Comparison of ENCODE assay signal across 1 cellular context in genomic region chr12:107352347-107353081, GRCh38.
TF ChIP-seq lines count a peak whose summit lies in the region.

No MANE protein-coding gene starts in this region.

TF ChIP-seq in HepG2, 621 proteins besides CTCF, POLR2A, EP300 and RAD21 (continued from another document and continues in another):
- TF ChIP-seq ETV6 (CRISPR knock-in tag; conservative IDR thresholded peaks at IDR 0.05) (peak; percentile 85; the same call in 1 of the 2 replicates), ZNF20 (CRISPR knock-in tag; IDR thresholded peaks at IDR 0.05) (no peak), SNAPC5 (CRISPR knock-in tag; IDR thresholded peaks at IDR 0.05; ENCODE audit: borderline replicate concordance) (no peak), ZNF75D (CRISPR knock-in tag; IDR thresholded peaks at IDR 0.05; ENCODE audit: borderline replicate concordance) (no peak), ZNF292 (CRISPR knock-in tag; IDR thresholded peaks at IDR 0.05; ENCODE audit: borderline replicate concordance, low read depth) (peak; percentile 71; the same call in 1 of the 2 replicates), STAG1 (CRISPR knock-in tag; IDR thresholded peaks at IDR 0.05) (no peak), NCOR1 (IDR thresholded peaks at IDR 0.05; ENCODE audit: borderline replicate concordance, low read length) (peak; percentile 63; the same call in 1 of the 2 replicates), RFX3 (CRISPR knock-in tag; IDR thresholded peaks at IDR 0.05) (no peak), SMAD3 (CRISPR knock-in tag; IDR thresholded peaks at IDR 0.05) (peak; percentile 64; the same call in 1 of the 2 replicates), PREB (CRISPR knock-in tag; IDR thresholded peaks at IDR 0.05) (no peak), ZFP91 (CRISPR knock-in tag; IDR thresholded peaks at IDR 0.05; ENCODE audit: borderline replicate concordance) (peak; percentile 49; the same call in 1 of the 2 replicates), USF2 (IDR thresholded peaks at IDR 0.05; ENCODE audit: low read depth, low read length) (no peak), USF2 (CRISPR knock-in tag; IDR thresholded peaks at IDR 0.05; ENCODE audit: borderline replicate concordance) (no peak), ZIK1 (CRISPR knock-in tag; IDR thresholded peaks at IDR 0.05; ENCODE audit: borderline replicate concordance, low read depth) (no peak), ZZZ3 (CRISPR knock-in tag; IDR thresholded peaks at IDR 0.05; ENCODE audit: borderline replicate concordance) (no peak), ESRRA (CRISPR knock-in tag; IDR thresholded peaks at IDR 0.05; ENCODE audit: low read depth) (0 out of 2 replicates have a peak, but pooled peaks have one; percentile 26), ZHX1 (CRISPR knock-in tag; IDR thresholded peaks at IDR 0.05; ENCODE audit: low read depth) (no peak), CREBL2 (CRISPR knock-in tag; IDR thresholded peaks at IDR 0.05; ENCODE audit: borderline replicate concordance) (no peak), ZNF160 (CRISPR knock-in tag; IDR thresholded peaks at IDR 0.05) (no peak)
- TF ChIP-seq, protein P1, sequence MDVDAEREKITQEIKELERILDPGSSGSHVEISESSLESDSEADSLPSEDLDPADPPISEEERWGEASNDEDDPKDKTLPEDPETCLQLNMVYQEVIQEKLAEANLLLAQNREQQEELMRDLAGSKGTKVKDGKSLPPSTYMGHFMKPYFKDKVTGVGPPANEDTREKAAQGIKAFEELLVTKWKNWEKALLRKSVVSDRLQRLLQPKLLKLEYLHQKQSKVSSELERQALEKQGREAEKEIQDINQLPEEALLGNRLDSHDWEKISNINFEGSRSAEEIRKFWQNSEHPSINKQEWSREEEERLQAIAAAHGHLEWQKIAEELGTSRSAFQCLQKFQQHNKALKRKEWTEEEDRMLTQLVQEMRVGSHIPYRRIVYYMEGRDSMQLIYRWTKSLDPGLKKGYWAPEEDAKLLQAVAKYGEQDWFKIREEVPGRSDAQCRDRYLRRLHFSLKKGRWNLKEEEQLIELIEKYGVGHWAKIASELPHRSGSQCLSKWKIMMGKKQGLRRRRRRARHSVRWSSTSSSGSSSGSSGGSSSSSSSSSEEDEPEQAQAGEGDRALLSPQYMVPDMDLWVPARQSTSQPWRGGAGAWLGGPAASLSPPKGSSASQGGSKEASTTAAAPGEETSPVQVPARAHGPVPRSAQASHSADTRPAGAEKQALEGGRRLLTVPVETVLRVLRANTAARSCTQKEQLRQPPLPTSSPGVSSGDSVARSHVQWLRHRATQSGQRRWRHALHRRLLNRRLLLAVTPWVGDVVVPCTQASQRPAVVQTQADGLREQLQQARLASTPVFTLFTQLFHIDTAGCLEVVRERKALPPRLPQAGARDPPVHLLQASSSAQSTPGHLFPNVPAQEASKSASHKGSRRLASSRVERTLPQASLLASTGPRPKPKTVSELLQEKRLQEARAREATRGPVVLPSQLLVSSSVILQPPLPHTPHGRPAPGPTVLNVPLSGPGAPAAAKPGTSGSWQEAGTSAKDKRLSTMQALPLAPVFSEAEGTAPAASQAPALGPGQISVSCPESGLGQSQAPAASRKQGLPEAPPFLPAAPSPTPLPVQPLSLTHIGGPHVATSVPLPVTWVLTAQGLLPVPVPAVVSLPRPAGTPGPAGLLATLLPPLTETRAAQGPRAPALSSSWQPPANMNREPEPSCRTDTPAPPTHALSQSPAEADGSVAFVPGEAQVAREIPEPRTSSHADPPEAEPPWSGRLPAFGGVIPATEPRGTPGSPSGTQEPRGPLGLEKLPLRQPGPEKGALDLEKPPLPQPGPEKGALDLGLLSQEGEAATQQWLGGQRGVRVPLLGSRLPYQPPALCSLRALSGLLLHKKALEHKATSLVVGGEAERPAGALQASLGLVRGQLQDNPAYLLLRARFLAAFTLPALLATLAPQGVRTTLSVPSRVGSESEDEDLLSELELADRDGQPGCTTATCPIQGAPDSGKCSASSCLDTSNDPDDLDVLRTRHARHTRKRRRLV (CRISPR knock-in tag; IDR thresholded peaks at IDR 0.05) = no peak
- TF ChIP-seq, protein P2, sequence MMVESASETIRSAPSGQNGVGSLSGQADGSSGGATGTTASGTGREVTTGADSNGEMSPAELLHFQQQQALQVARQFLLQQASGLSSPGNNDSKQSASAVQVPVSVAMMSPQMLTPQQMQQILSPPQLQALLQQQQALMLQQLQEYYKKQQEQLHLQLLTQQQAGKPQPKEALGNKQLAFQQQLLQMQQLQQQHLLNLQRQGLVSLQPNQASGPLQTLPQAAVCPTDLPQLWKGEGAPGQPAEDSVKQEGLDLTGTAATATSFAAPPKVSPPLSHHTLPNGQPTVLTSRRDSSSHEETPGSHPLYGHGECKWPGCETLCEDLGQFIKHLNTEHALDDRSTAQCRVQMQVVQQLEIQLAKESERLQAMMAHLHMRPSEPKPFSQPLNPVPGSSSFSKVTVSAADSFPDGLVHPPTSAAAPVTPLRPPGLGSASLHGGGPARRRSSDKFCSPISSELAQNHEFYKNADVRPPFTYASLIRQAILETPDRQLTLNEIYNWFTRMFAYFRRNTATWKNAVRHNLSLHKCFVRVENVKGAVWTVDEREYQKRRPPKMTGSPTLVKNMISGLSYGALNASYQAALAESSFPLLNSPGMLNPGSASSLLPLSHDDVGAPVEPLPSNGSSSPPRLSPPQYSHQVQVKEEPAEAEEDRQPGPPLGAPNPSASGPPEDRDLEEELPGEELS (CRISPR knock-in tag; IDR thresholded peaks at IDR 0.05) = peak; percentile 98
- TF ChIP-seq, protein P3, sequence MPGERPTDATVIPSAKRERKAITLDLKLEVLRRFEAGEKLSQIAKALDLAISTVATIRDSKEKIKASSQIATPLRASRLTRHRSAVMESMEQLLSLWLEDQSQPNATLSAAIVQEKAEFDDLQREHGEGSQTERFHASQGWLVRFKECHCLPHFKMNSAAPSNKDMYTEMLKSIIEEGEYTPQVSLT (CRISPR knock-in tag; IDR thresholded peaks at IDR 0.05; ENCODE audit: borderline replicate concordance, low read depth) = no peak
- TF ChIP-seq, protein P4, sequence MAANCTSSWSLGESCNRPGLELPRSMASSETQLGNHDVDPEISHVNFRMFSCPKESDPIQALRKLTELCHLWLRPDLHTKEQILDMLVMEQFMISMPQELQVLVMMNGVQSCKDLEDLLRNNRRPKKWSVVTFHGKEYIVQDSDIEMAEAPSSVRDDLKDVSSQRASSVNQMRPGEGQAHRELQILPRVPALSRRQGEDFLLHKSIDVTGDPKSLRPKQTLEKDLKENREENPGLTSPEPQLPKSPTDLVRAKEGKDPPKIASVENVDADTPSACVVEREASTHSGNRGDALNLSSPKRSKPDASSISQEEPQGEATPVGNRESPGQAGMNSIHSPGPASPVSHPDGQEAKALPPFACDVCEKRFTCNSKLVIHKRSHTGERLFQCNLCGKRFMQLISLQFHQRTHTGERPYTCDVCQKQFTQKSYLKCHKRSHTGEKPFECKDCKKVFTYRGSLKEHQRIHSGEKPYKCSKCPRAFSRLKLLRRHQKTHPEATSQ (CRISPR knock-in tag; IDR thresholded peaks at IDR 0.05; ENCODE audit: borderline replicate concordance) = no peak
- TF ChIP-seq, protein P5, sequence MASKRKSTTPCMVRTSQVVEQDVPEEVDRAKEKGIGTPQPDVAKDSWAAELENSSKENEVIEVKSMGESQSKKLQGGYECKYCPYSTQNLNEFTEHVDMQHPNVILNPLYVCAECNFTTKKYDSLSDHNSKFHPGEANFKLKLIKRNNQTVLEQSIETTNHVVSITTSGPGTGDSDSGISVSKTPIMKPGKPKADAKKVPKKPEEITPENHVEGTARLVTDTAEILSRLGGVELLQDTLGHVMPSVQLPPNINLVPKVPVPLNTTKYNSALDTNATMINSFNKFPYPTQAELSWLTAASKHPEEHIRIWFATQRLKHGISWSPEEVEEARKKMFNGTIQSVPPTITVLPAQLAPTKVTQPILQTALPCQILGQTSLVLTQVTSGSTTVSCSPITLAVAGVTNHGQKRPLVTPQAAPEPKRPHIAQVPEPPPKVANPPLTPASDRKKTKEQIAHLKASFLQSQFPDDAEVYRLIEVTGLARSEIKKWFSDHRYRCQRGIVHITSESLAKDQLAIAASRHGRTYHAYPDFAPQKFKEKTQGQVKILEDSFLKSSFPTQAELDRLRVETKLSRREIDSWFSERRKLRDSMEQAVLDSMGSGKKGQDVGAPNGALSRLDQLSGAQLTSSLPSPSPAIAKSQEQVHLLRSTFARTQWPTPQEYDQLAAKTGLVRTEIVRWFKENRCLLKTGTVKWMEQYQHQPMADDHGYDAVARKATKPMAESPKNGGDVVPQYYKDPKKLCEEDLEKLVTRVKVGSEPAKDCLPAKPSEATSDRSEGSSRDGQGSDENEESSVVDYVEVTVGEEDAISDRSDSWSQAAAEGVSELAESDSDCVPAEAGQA (IDR thresholded peaks at IDR 0.05; ENCODE audit: low read depth) = no peak
- TF ChIP-seq, protein P5 (CRISPR knock-in tag; IDR thresholded peaks at IDR 0.05; ENCODE audit: borderline replicate concordance) = no peak
